Comparison of ENCODE assay signal across 8 cellular contexts in the genomic region with DNA sequence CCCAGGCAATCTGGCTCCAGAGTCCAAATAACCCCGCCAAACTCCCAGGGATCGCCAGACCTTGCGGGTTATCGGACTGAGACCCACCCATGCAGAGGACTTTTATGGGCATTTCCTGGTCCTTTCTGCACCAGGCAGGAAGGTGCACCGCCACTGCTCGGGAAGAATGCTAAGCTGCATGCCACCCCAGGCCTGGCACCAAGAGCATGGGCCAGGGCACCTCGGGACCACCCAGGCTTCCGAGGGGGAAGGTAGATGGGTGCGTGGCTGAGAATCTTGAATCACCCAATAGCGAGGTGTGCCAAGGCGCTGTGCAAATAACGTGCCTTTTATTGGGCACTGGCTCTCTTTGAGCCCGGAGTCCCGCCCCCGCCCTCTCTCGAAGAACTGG. TPM values are rescaled to one million over a fixed set of nuclear protein-coding genes. Genes with fewer than 3 reads are reported as not detected.
DNase-seq lines count a peak whose midpoint lies in the region; ATAC-seq, FAIRE-seq and TF ChIP-seq lines count a peak whose summit lies in the region.

No MANE protein-coding gene starts in this region.

- in situ Hi-C loops in GM12878 (cut with MboI) = no loop called here

- no peak for TF ChIP-seq EP300 in GM12878 (IDR thresholded peaks at IDR 0.05; ENCODE audit: borderline replicate concordance in 1 of 2, control insufficient read depth in 1 of 2, low read depth in 2 of 2, low read length in 2 of 2)

- peak overlapping the region; percentile 92 for H2AFZ ChIP-seq in GM12878 (ENCODE audit: control insufficient read depth, low read depth, low read length)

- RAD21 ChIA-PET in GM12878 (lab: Charles Lee; ENCODE audit: unreplicated experiment) = interaction anchor here (0.7 to 2.4 kb wide), 8 partner anchors 13 to 136 kb away, joined by 3 to 18 read pairs (median 6); partner anchors contain the start of genes IRGQ, XRCC1 and ZNF576

- H3K27me3 ChIP-seq in CD8-positive, alpha-beta memory T cell (ENCODE audit: insufficient read depth, low read length, poor library complexity, severe bottlenecking) = no peaks in the 10 kb centered on the region
- H3K27me3 ChIP-seq in GM12878 (replicated peaks in 1 of 2; ENCODE audit: control insufficient read depth in 2 of 2, insufficient read depth in 2 of 2, low read length in 1 of 2) = no peaks in the 10 kb centered on the region

- ATAC-seq in GM19455 (IDR thresholded peaks at IDR 0.05; ENCODE audit: unreplicated experiment) = peak; percentile 8
- peak; percentile 49 for ATAC-seq in GM12878
- ATAC-seq in left colon = peak; percentile 55

- no peaks in the 10 kb centered on the region for H3K9me3 ChIP-seq in CD8-positive, alpha-beta memory T cell (ENCODE audit: low read length)
- no peaks in the 10 kb centered on the region for H3K9me3 ChIP-seq in GM12878 (replicated peaks; ENCODE audit: control insufficient read depth, insufficient read depth, low read length)

- TF ChIP-seq CTCF in GM12878 (IDR thresholded peaks at IDR 0.05 in 2 of 3, conservative IDR thresholded peaks at IDR 0.05 in 1 of 3; ENCODE audit: control insufficient read depth in 2 of 3, extremely low read depth in 1 of 3, insufficient read depth in 1 of 3, low read depth in 3 of 3, low read length in 3 of 3) = no peak

- H3K79me2 ChIP-seq in GM12878 (ENCODE audit: control insufficient read depth, insufficient read depth, low read length) = no peaks in the 10 kb centered on the region

- peak overlapping the region; percentile 87 to 96 (median 92) for H3K4me3 Mint-ChIP-seq in CD8-positive, alpha-beta memory T cell

- peak overlapping the region; percentile 81 for H3K4me2 ChIP-seq in GM12878 (ENCODE audit: control insufficient read depth, insufficient read depth)

- no peak for FAIRE-seq in GM12878 (lab: Jason Lieb, UNC)

- no peaks in the 10 kb centered on the region for H3K36me3 ChIP-seq in CD8-positive, alpha-beta memory T cell (ENCODE audit: insufficient read depth, low read length)
- H3K36me3 ChIP-seq in GM12878 (ENCODE audit: control insufficient read depth in 2 of 2, insufficient read depth in 2 of 2, low read length in 1 of 2) = no peaks in the 10 kb centered on the region

- peak overlapping the region; percentile 86 to 95 (median 91) for H3K27ac Mint-ChIP-seq in CD8-positive, alpha-beta memory T cell

- H3K4me1 Mint-ChIP-seq in CD8-positive, alpha-beta memory T cell = peaks cover 18 to 22% (median 21%) of the 10 kb centered on the region in 3 donors

- SMC1A ChIA-PET in GM12878 (lab: Charles Lee; ENCODE audit: uncharacterized antibody, unreplicated experiment) = interaction anchor here (1.0 to 2.2 kb wide), 6 partner anchors 14 to 86 kb away, joined by 3 to 7 read pairs (median 5); partner anchors contain the start of genes IRGQ, XRCC1 and ZNF576

- H4K20me1 ChIP-seq in GM12878 (ENCODE audit: control insufficient read depth, insufficient read depth) = no peaks in the 10 kb centered on the region

- H3K36me3 Mint-ChIP-seq in CD8-positive, alpha-beta memory T cell = peaks cover 0 to 14% (median 0%) of the 10 kb centered on the region in 3 donors

- peak in 1 of 5 donors; percentile 26 for DNase-seq in CD8-positive, alpha-beta memory T cell
- DNase-seq in NCI-H2029 treated with DMSO at 0.1 percent for 48 hours (lab: John Stamatoyannopoulos, UW) (peak; percentile 73), GM12878 (ENCODE audit: low read depth, low spot score) (no peak), left colon (peak; percentile 83), substantia nigra (lab: John Stamatoyannopoulos, UW) (peak in 20 of 49 donors; percentile 32 to 83 (median 58)), medulla oblongata (ENCODE audit: extremely low spot score) (no peak)
- DNase-seq in stimulated activated CD4-positive, alpha-beta T cell treated with anti-CD3 and anti-CD28 coated beads, Interleukin-2, amount 100 ng/mL, for 48 hours = no peak

- peaks cover 8% of the 10 kb centered on the region for H3K4me1 ChIP-seq in CD8-positive, alpha-beta memory T cell (ENCODE audit: insufficient read depth, low read length)
- H3K4me1 ChIP-seq in GM12878 (ENCODE audit: control insufficient read depth, insufficient read depth, low read length) = peaks cover 8% of the 10 kb centered on the region; the same call in 1 of the 2 replicates

- H3K27ac ChIP-seq in CD8-positive, alpha-beta memory T cell (ENCODE audit: low read depth, low read length) = peak overlapping the region; percentile 79
- H3K27ac ChIP-seq in GM12878 (ENCODE audit: control insufficient read depth, insufficient read depth) = peak overlapping the region; percentile 37
- peak overlapping the region; percentile 95 for H3K27ac ChIP-seq in substantia nigra (ENCODE audit: low read depth, low read length, poor library complexity, severe bottlenecking)

- H3K9me3 Mint-ChIP-seq in CD8-positive, alpha-beta memory T cell = peaks cover 0 to 2% (median 0%) of the 10 kb centered on the region in 5 donors

- WGBS in GM12878 (ENCODE audit: insufficient coverage, insufficient replicate concordance, low lambda C conversion rate, missing lambda C conversion rate) = 1% methylated on average over 16 of the region's 16 CpGs

- POLR2A ChIA-PET in CD8-positive, alpha-beta memory T cell (lab: Charles Lee) = interaction anchor here (0.6 to 1.9 kb wide), 8 partner anchors 10 to 136 kb away, joined by 3 to 8 read pairs (median 4); partner anchors contain the start of genes IRGQ, PHLDB3 and ZNF576
- POLR2A ChIA-PET in GM12878 (lab: Charles Lee) = interaction anchor here (0.6 to 2.9 kb wide), 11 partner anchors 8 to 137 kb away, joined by 3 to 16 read pairs (median 3); partner anchors contain the start of genes IRGQ, PHLDB3, PINLYP and PLAUR

- TF ChIP-seq POLR2A in GM12878 (IDR thresholded peaks at IDR 0.05; ENCODE audit: low read depth, low read length) = no peak

- H3K9ac ChIP-seq in GM12878 (ENCODE audit: control insufficient read depth, insufficient read depth, low read length) = peak overlapping the region; percentile 56

- H3K4me3 ChIP-seq in CD8-positive, alpha-beta memory T cell (ENCODE audit: low read length) = peak overlapping the region; percentile 98
- peak overlapping the region; percentile 74 for H3K4me3 ChIP-seq in GM12878

- no peaks in the 10 kb centered on the region for H3K27me3 Mint-ChIP-seq in CD8-positive, alpha-beta memory T cell

- BruUV-seq in GM12878 (replicated peaks; lab: Mats Ljungman, UMichigan) = no TSS peak

- TF ChIP-seq RAD21 in GM12878 (IDR thresholded peaks at IDR 0.05; ENCODE audit: insufficient read depth, low read depth, low read length) = no peak

- CTCF ChIA-PET in CD8-positive, alpha-beta memory T cell (lab: Charles Lee) = interaction anchor here (0.8 to 6.1 kb wide), 9 partner anchors 13 to 136 kb away, joined by 3 to 50 read pairs (median 4); partner anchors contain the start of genes IRGQ and ZNF576
- CTCF ChIA-PET in GM12878 (lab: Yijun Ruan, JAX) = interaction anchor here (0.8 to 3.9 kb wide), 9 partner anchors 9 to 136 kb away, joined by 3 to 26 read pairs (median 5); no protein-coding TSS in a partner anchor

- intact Hi-C loops in GM12878 (cut with micrococcal nuclease; ENCODE audit: unreplicated experiment) = loop anchor here (2.0 kb wide), 1 partner anchor 64 kb away; the partner anchor contains the start of genes IRGQ and ZNF576
- intact Hi-C loops in left colon (cut with DNase I, micrococcal nuclease) = no loop called here

RNA-seq across cellular contexts. Expression of gene ZNF575, which starts 0.4 kb away (rescaled TPM):
- total RNA-seq in CD8-positive, alpha-beta memory T cell = 1 to 10 TPM; 2.1 to 2.3 TPM
- polyA plus RNA-seq in CD8-positive, alpha-beta memory T cell = 2.6 TPM
- 0.27 and 0.61 TPM in 2 replicates for total RNA-seq in GM12878 (2013; cell fraction: nucleolus; rRNA removed)
- 0.44 and 0.96 TPM in 2 replicates for total RNA-seq in GM12878 (2014; rRNA removed)
- 0.23 and 0.36 TPM in 2 replicates for total RNA-seq in GM12878 (2014; rRNA removed; fragmentation: Illumina TruSeq; extraction: Trizol)
- total RNA-seq in GM12878 (2021) = 1.2 and 2.2 TPM in 2 replicates
- 0.28 TPM for polyA plus RNA-seq in GM12878 (2011; ENCODE audit: low read depth)
- 0.10 and 0.18 TPM in 2 replicates for polyA plus RNA-seq in GM12878 (2011; rRNA removed)
- 0.37 and 0.45 TPM in 2 replicates for polyA plus RNA-seq in GM12878 (2011; cell fraction: cytosol; rRNA removed)
- polyA plus RNA-seq in GM12878 (2011; cell fraction: nucleus; rRNA removed) = 1.3 and 1.4 TPM in 2 replicates
- 2.1 and 2.8 TPM in 2 replicates for polyA plus RNA-seq in GM12878 (2012)
- 0.10 and 0.54 TPM in 2 replicates for polyA plus RNA-seq in GM12878 (2014; fragmentation: Illumina TruSeq; extraction: Trizol)
- under 1 TPM; 0.23 to 0.35 TPM for polyA plus RNA-seq in GM12878 (2014; fragmentation: Nextera tagmentation; extraction: Ambion mirVana)
- polyA plus RNA-seq in GM12878 (2014; rRNA removed) = 1.3 and 1.4 TPM in 2 replicates
- polyA plus RNA-seq in GM12878 (2016; fragmentation: Nextera tagmentation; extraction: Ambion mirVana) = 1 to 10 TPM; 1.6 to 2.8 TPM
- polyA minus RNA-seq in GM12878 (2011; rRNA and poly(A)+ RNA removed) = 0.22 and 0.57 TPM in 2 replicates
- polyA minus RNA-seq in GM12878 (2011; cell fraction: cytosol; rRNA and poly(A)+ RNA removed) = 0.94 and 1.7 TPM in 2 replicates
- polyA minus RNA-seq in GM12878 (2011; cell fraction: nucleus; rRNA and poly(A)+ RNA removed) = 1.2 and 1.9 TPM in 2 replicates
- total RNA-seq in left colon = 1 to 10 TPM; 6.5 to 7.7 TPM

RNA-seq across cellular contexts. Expression of gene ETHE1, which starts 5.6 kb away (rescaled TPM):
- 10 to 100 TPM; 34.4 to 42.3 TPM for total RNA-seq in CD8-positive, alpha-beta memory T cell
- 77.0 TPM for polyA plus RNA-seq in CD8-positive, alpha-beta memory T cell
- 23.8 and 26.5 TPM in 2 replicates for total RNA-seq in GM12878 (2013; cell fraction: nucleolus; rRNA removed)
- total RNA-seq in GM12878 (2014; rRNA removed) (102 and 103 TPM in 2 replicates), GM12878 (2014; rRNA removed; fragmentation: Illumina TruSeq; extraction: Trizol) (39.6 and 45.0 TPM in 2 replicates), GM12878 (2021) (59.8 and 67.4 TPM in 2 replicates), left colon (100 to 1,000 TPM; 480 to 631 TPM)
- polyA plus RNA-seq in GM12878 (2011; ENCODE audit: low read depth) = 25.7 TPM
- polyA plus RNA-seq in GM12878 (2011; rRNA removed) (98.4 and 155 TPM in 2 replicates), GM12878 (2014; fragmentation: Illumina TruSeq; extraction: Trizol) (46.4 and 53.8 TPM in 2 replicates), GM12878 (2014; fragmentation: Nextera tagmentation; extraction: Ambion mirVana) (10 to 100 TPM; 22.1 to 40.7 TPM), GM12878 (2014; rRNA removed) (118 and 134 TPM in 2 replicates), GM12878 (2016; fragmentation: Nextera tagmentation; extraction: Ambion mirVana) (10 to 100 TPM; 50.0 to 51.5 TPM)
- 227 and 251 TPM in 2 replicates for polyA plus RNA-seq in GM12878 (2011; cell fraction: cytosol; rRNA removed)
- 190 and 327 TPM in 2 replicates for polyA plus RNA-seq in GM12878 (2011; cell fraction: nucleus; rRNA removed)
- polyA plus RNA-seq in GM12878 (2012) = 62.8 and 80.9 TPM in 2 replicates
- 158 and 168 TPM in 2 replicates for polyA minus RNA-seq in GM12878 (2011; rRNA and poly(A)+ RNA removed)
- polyA minus RNA-seq in GM12878 (2011; cell fraction: cytosol; rRNA and poly(A)+ RNA removed) = 33.6 and 51.7 TPM in 2 replicates
- 44.9 and 61.4 TPM in 2 replicates for polyA minus RNA-seq in GM12878 (2011; cell fraction: nucleus; rRNA and poly(A)+ RNA removed)

RNA-seq across cellular contexts. Expression of gene PHLDB3, which starts 28.0 kb away (rescaled TPM):
- 10 to 100 TPM; 13.5 to 15.4 TPM for total RNA-seq in CD8-positive, alpha-beta memory T cell
- polyA plus RNA-seq in CD8-positive, alpha-beta memory T cell = 8.1 TPM
- 20.4 and 22.4 TPM in 2 replicates for total RNA-seq in GM12878 (2013; cell fraction: nucleolus; rRNA removed)
- total RNA-seq in GM12878 (2014; rRNA removed) (12.8 and 13.0 TPM in 2 replicates), GM12878 (2014; rRNA removed; fragmentation: Illumina TruSeq; extraction: Trizol) (2.4 and 3.6 TPM in 2 replicates), GM12878 (2021) (9.1 and 11.0 TPM in 2 replicates), left colon (10 to 100 TPM in 1 of 2 donors, 1 to 10 TPM in 1; 9.7 to 11.6 TPM)
- polyA plus RNA-seq in GM12878 (2011; ENCODE audit: low read depth) = 1.7 TPM
- polyA plus RNA-seq in GM12878 (2011; rRNA removed) (2.6 and 4.3 TPM in 2 replicates), GM12878 (2014; fragmentation: Illumina TruSeq; extraction: Trizol) (0.14 and 1.1 TPM in 2 replicates), GM12878 (2014; fragmentation: Nextera tagmentation; extraction: Ambion mirVana) (under 1 TPM; 0.13 to 0.16 TPM), GM12878 (2014; rRNA removed) (7.9 and 13.4 TPM in 2 replicates), GM12878 (2016; fragmentation: Nextera tagmentation; extraction: Ambion mirVana) (10 to 100 TPM in 1 of 2 experiments, 1 to 10 TPM in 1; 6.8 to 11.6 TPM)
- polyA plus RNA-seq in GM12878 (2011; cell fraction: cytosol; rRNA removed) = 4.6 and 7.6 TPM in 2 replicates
- polyA plus RNA-seq in GM12878 (2011; cell fraction: nucleus; rRNA removed) = 12.1 and 14.7 TPM in 2 replicates
- 7.5 and 9.2 TPM in 2 replicates for polyA plus RNA-seq in GM12878 (2012)
- 2.3 and 6.9 TPM in 2 replicates for polyA minus RNA-seq in GM12878 (2011; rRNA and poly(A)+ RNA removed)
- 2.8 and 3.5 TPM in 2 replicates for polyA minus RNA-seq in GM12878 (2011; cell fraction: cytosol; rRNA and poly(A)+ RNA removed)
- polyA minus RNA-seq in GM12878 (2011; cell fraction: nucleus; rRNA and poly(A)+ RNA removed) = 8.0 and 10.7 TPM in 2 replicates

RNA-seq across cellular contexts. Expression of gene XRCC1, which starts 42.8 kb away (rescaled TPM):
- total RNA-seq in CD8-positive, alpha-beta memory T cell = 10 to 100 TPM; 37.0 to 37.2 TPM
- polyA plus RNA-seq in CD8-positive, alpha-beta memory T cell = 31.4 TPM
- total RNA-seq in GM12878 (2013; cell fraction: nucleolus; rRNA removed) = 22.9 and 26.0 TPM in 2 replicates
- total RNA-seq in GM12878 (2014; rRNA removed) = 39.3 and 40.1 TPM in 2 replicates
- 23.6 and 27.0 TPM in 2 replicates for total RNA-seq in GM12878 (2014; rRNA removed; fragmentation: Illumina TruSeq; extraction: Trizol)
- 30.0 and 34.8 TPM in 2 replicates for total RNA-seq in GM12878 (2021)
- 11.9 TPM for polyA plus RNA-seq in GM12878 (2011; ENCODE audit: low read depth)
- 14.0 and 26.8 TPM in 2 replicates for polyA plus RNA-seq in GM12878 (2011; rRNA removed)
- polyA plus RNA-seq in GM12878 (2011; cell fraction: cytosol; rRNA removed) = 37.5 and 45.0 TPM in 2 replicates
- polyA plus RNA-seq in GM12878 (2011; cell fraction: nucleus; rRNA removed) = 28.0 and 40.7 TPM in 2 replicates
- 28.6 and 29.5 TPM in 2 replicates for polyA plus RNA-seq in GM12878 (2012)
- 16.7 and 32.6 TPM in 2 replicates for polyA plus RNA-seq in GM12878 (2014; fragmentation: Illumina TruSeq; extraction: Trizol)
- 1 to 10 TPM; 2.0 to 7.5 TPM for polyA plus RNA-seq in GM12878 (2014; fragmentation: Nextera tagmentation; extraction: Ambion mirVana)
- 43.6 and 55.0 TPM in 2 replicates for polyA plus RNA-seq in GM12878 (2014; rRNA removed)
- polyA plus RNA-seq in GM12878 (2016; fragmentation: Nextera tagmentation; extraction: Ambion mirVana) = 10 to 100 TPM; 46.9 to 51.1 TPM
- 24.8 and 45.7 TPM in 2 replicates for polyA minus RNA-seq in GM12878 (2011; rRNA and poly(A)+ RNA removed)
- 20.3 and 26.1 TPM in 2 replicates for polyA minus RNA-seq in GM12878 (2011; cell fraction: cytosol; rRNA and poly(A)+ RNA removed)
- polyA minus RNA-seq in GM12878 (2011; cell fraction: nucleus; rRNA and poly(A)+ RNA removed) = 18.6 and 30.2 TPM in 2 replicates
- total RNA-seq in left colon = 10 to 100 TPM; 16.5 to 17.3 TPM

RNA-seq across cellular contexts. Expression of gene PINLYP, which starts 43.0 kb away (rescaled TPM):
- 10 to 100 TPM in 1 of 2 experiments, 1 to 10 TPM in 1; 9.9 to 13.8 TPM for total RNA-seq in CD8-positive, alpha-beta memory T cell
- polyA plus RNA-seq in CD8-positive, alpha-beta memory T cell = 1.3 TPM
- 0.54 and 1.9 TPM in 2 replicates for total RNA-seq in GM12878 (2013; cell fraction: nucleolus; rRNA removed)
- total RNA-seq in GM12878 (2014; rRNA removed) (5.0 and 10.1 TPM in 2 replicates), GM12878 (2014; rRNA removed; fragmentation: Illumina TruSeq; extraction: Trizol) (5.9 and 6.3 TPM in 2 replicates), GM12878 (2021) (6.4 and 6.9 TPM in 2 replicates), left colon (1 to 10 TPM in 1 of 2 donors, under 1 TPM in 1; 0.95 to 1.6 TPM)
- 20.1 TPM for polyA plus RNA-seq in GM12878 (2011; ENCODE audit: low read depth)
- polyA plus RNA-seq in GM12878 (2011; rRNA removed) (0.65 and 1.0 TPM in 2 replicates), GM12878 (2014; fragmentation: Illumina TruSeq; extraction: Trizol) (12.8 and 13.7 TPM in 2 replicates), GM12878 (2014; fragmentation: Nextera tagmentation; extraction: Ambion mirVana) (10 to 100 TPM; 23.0 to 26.9 TPM), GM12878 (2014; rRNA removed) (12.2 and 12.7 TPM in 2 replicates), GM12878 (2016; fragmentation: Nextera tagmentation; extraction: Ambion mirVana) (10 to 100 TPM; 10.6 to 12.4 TPM)
- polyA plus RNA-seq in GM12878 (2011; cell fraction: cytosol; rRNA removed) = 1.3 and 1.4 TPM in 2 replicates
- polyA plus RNA-seq in GM12878 (2011; cell fraction: nucleus; rRNA removed) = 1.9 and 2.7 TPM in 2 replicates
- polyA plus RNA-seq in GM12878 (2012) = 10.7 and 10.8 TPM in 2 replicates
- 0.31 and 0.59 TPM in 2 replicates for polyA minus RNA-seq in GM12878 (2011; rRNA and poly(A)+ RNA removed)
- polyA minus RNA-seq in GM12878 (2011; cell fraction: cytosol; rRNA and poly(A)+ RNA removed) = not detected in 2 replicates
- polyA minus RNA-seq in GM12878 (2011; cell fraction: nucleus; rRNA and poly(A)+ RNA removed) = not detected in 2 replicates

Comparison
In these comparisons a context has a peak if more than half of its experiments do, and no peak if none do; other contexts are left out.
1. DNase-seq: peak in NCI-H2029 treated with DMSO at 0.1 percent for 48 hours (single experiment) and left colon (2 of 2); none in GM12878 (single experiment), medulla oblongata (single experiment) and stimulated activated CD4-positive, alpha-beta T cell treated with anti-CD3 and anti-CD28 coated beads, Interleukin-2, amount 100 ng/mL, for 48 hours (0 of 2).
2. H3K27ac ChIP-seq: peak in every context shown above with its lines; median percentile 95 in substantia nigra; 79 in CD8-positive, alpha-beta memory T cell; 37 in GM12878.
3. RNA of gene ETHE1, which starts 5.6 kb away (total RNA-seq): 480 to 631 TPM in left colon; 23.8 to 103 TPM in GM12878 and 34.4 to 42.3 TPM in CD8-positive, alpha-beta memory T cell; every median in the first group is over 4 times any median in the second.
4. Peak in every context shown above with its lines, with median percentiles within 50 percentile points of each other: ATAC-seq.